Comparison of ENCODE assay signal across 1 cellular context in the genomic region with DNA sequence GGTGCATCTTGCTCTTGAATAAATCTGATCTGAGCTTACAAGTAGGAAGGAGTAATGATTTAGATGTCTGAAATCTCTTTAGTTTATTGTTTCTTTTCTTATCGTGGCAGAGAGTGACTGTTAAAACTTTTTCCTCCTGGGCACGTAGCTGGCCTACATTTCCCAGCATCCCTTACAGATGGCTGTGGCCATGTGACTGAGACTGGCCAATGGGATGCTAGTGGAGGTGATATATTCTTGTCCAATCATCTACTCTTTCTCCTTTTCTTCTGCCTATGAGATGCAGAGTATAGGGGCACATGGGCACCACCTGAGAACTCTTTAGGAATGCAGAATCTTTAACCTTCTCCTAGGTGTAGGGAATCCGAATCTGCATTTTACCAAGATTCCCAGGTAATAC.
TF ChIP-seq lines count a peak whose summit lies in the region.

No MANE protein-coding gene starts in this region.

TF ChIP-seq in WTC11, 78 proteins besides CTCF, POLR2A, EP300 and RAD21 (continued from another document):
- TF ChIP-seq, protein P1, sequence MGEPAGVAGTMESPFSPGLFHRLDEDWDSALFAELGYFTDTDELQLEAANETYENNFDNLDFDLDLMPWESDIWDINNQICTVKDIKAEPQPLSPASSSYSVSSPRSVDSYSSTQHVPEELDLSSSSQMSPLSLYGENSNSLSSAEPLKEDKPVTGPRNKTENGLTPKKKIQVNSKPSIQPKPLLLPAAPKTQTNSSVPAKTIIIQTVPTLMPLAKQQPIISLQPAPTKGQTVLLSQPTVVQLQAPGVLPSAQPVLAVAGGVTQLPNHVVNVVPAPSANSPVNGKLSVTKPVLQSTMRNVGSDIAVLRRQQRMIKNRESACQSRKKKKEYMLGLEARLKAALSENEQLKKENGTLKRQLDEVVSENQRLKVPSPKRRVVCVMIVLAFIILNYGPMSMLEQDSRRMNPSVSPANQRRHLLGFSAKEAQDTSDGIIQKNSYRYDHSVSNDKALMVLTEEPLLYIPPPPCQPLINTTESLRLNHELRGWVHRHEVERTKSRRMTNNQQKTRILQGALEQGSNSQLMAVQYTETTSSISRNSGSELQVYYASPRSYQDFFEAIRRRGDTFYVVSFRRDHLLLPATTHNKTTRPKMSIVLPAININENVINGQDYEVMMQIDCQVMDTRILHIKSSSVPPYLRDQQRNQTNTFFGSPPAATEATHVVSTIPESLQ (CRISPR knock-in tag; IDR thresholded peaks at IDR 0.05), result no peak
- TF ChIP-seq NFYB (CRISPR knock-in tag; conservative IDR thresholded peaks at IDR 0.05; ENCODE audit: low read depth), result peak; percentile 94
- no peak for TF ChIP-seq ERG (CRISPR knock-in tag; IDR thresholded peaks at IDR 0.05)
